In the genomic region with DNA sequence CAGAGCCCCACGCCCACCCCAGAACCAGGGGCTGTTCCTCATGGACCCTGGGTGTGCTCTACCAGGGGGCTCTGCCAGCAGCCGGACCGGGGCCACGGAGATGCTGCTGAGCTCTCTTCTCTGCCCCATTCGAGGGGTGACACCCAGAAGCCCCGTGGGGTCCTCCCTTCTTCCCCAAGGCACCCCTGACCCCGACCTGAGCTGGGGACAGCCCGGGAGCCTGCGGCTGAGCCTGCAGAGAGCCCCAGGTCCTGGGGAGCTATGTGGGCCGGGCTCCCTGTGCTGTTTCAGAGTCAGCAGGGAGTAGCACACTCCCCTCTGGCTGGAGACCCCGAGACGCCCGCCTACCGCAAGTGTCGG, we compare ENCODE assay signal across 1 cellular context.
TF ChIP-seq lines count a peak whose summit lies in the region.

No MANE protein-coding gene starts in this region.

TF ChIP-seq in H1, 55 proteins besides CTCF, POLR2A, EP300 and RAD21:
- TF ChIP-seq KDM4A (IDR thresholded peaks at IDR 0.05; ENCODE audit: low read depth, low read length, severe bottlenecking) = no peak
- no peak for TF ChIP-seq RFX5 (IDR thresholded peaks at IDR 0.05; ENCODE audit: borderline replicate concordance, low read depth, low read length)
- TF ChIP-seq FOSL1 (IDR thresholded peaks at IDR 0.05; ENCODE audit: insufficient read depth, low read depth, low read length) = no peak
- no peak for TF ChIP-seq POLR2AphosphoS5 (IDR thresholded peaks at IDR 0.05; ENCODE audit: low read depth, low read length)
- TF ChIP-seq CTBP2 (IDR thresholded peaks at IDR 0.05; ENCODE audit: borderline replicate concordance, insufficient read depth, insufficient read length, low read length) = no peak
